Comparison of ENCODE assay signal across 24 cellular contexts in genomic region chr18:74577019-74577418, GRCh38. TPM values are rescaled to one million over a fixed set of nuclear protein-coding genes. Genes with fewer than 3 reads are reported as not detected.
"Had no signal": no experiment of that assay in that cellular context is flagged by ENCODE, and none has a peak within 500 bp of the region (broad histone marks: within the 10 kb centered on the region; RNA-seq: fewer than 3 reads in every experiment).

No MANE protein-coding gene starts in this region.

- ATAC-seq: heart left ventricle; left cardiac atrium; left ventricle myocardium superior; natural killer cell treated with Interleukin-12 subunit alpha and Interleukin-12 subunit beta and Interleukin-15 and Interleukin-18, amount 100 ng/mL, for 72 hours; psoas muscle; stimulated activated naive B cell treated with anti-CD40 and anti-IgM and Interleukin-4, amounts not matched to agents 10 μg/mL and 1 μg/mL and 100 μg/mL, for 72 hours; stimulated activated naive CD8-positive, alpha-beta T cell treated with anti-CD3 and anti-CD28 coated beads, Interleukin-15, amount 100 ng/mL, for 72 hours; upper lobe of right lung had no signal

- H3K4me1 ChIP-seq: psoas muscle, sigmoid colon, testis, tibial nerve, upper lobe of right lung, vagina had no signal

- H3K9me3 ChIP-seq: heart left ventricle, neutrophil, psoas muscle, sigmoid colon, testis, tibial nerve, upper lobe of right lung, vagina had no signal

- H3K36me3 Mint-ChIP-seq: natural killer cell treated with Interleukin-12 subunit alpha and Interleukin-12 subunit beta and Interleukin-15 and Interleukin-18, amount 100 ng/mL, for 72 hours; stimulated activated naive B cell treated with anti-CD40 and anti-IgM and Interleukin-4, amounts not matched to agents 10 μg/mL and 1 μg/mL and 100 μg/mL, for 72 hours had no signal

- H3K4me1 Mint-ChIP-seq: stimulated activated naive CD8-positive, alpha-beta T cell treated with anti-CD3 and anti-CD28 coated beads, Interleukin-15, amount 100 ng/mL, for 72 hours had no signal

- H3K4me3 Mint-ChIP-seq: natural killer cell treated with Interleukin-12 subunit alpha and Interleukin-12 subunit beta and Interleukin-15 and Interleukin-18, amount 100 ng/mL, for 72 hours; stimulated activated naive B cell treated with anti-CD40 and anti-IgM and Interleukin-4, amounts not matched to agents 10 μg/mL and 1 μg/mL and 100 μg/mL, for 72 hours; stimulated activated naive CD8-positive, alpha-beta T cell treated with anti-CD3 and anti-CD28 coated beads, Interleukin-15, amount 100 ng/mL, for 72 hours had no signal

- DNase-seq: cortex of kidney; dorsolateral prefrontal cortex; effector CD8-positive, alpha-beta T cell; heart left ventricle; hippocampal formation; left cardiac atrium; left ventricle myocardium superior; mesenchymal stem cell; midbrain; psoas muscle; sigmoid colon; stimulated activated CD4-positive, alpha-beta T cell treated with anti-CD3 and anti-CD28 coated beads, Interleukin-2, amount 100 ng/mL, for 24 hours; stimulated activated CD4-positive, alpha-beta T cell treated with anti-CD3 and anti-CD28 coated beads, Interleukin-4, amount 100 ng/mL, for 4 hours; stimulated activated naive B cell treated with anti-CD40 and anti-IgM and Interleukin-4, amounts not matched to agents 10 μg/mL and 1 μg/mL and 100 μg/mL, for 72 hours; stimulated activated naive CD8-positive, alpha-beta T cell treated with anti-CD3 and anti-CD28 coated beads, Interleukin-15, amount 100 ng/mL, for 72 hours; testis; upper lobe of right lung had no signal

- H3K9me3 Mint-ChIP-seq: natural killer cell treated with Interleukin-12 subunit alpha and Interleukin-12 subunit beta and Interleukin-15 and Interleukin-18, amount 100 ng/mL, for 72 hours; stimulated activated naive B cell treated with anti-CD40 and anti-IgM and Interleukin-4, amounts not matched to agents 10 μg/mL and 1 μg/mL and 100 μg/mL, for 72 hours; stimulated activated naive CD8-positive, alpha-beta T cell treated with anti-CD3 and anti-CD28 coated beads, Interleukin-15, amount 100 ng/mL, for 72 hours had no signal

- H3K27me3 ChIP-seq: heart left ventricle, neutrophil, sigmoid colon, testis, tibial nerve, vagina had no signal

- H3K27ac ChIP-seq: heart left ventricle, neutrophil, psoas muscle, sigmoid colon, skin epidermis, testis, tibial nerve, upper lobe of right lung, vagina had no signal

- H3K27ac Mint-ChIP-seq: natural killer cell treated with Interleukin-12 subunit alpha and Interleukin-12 subunit beta and Interleukin-15 and Interleukin-18, amount 100 ng/mL, for 72 hours; stimulated activated naive B cell treated with anti-CD40 and anti-IgM and Interleukin-4, amounts not matched to agents 10 μg/mL and 1 μg/mL and 100 μg/mL, for 72 hours had no signal

RNA-seq across cellular contexts. Expression of gene CNDP1, which starts 42.7 kb away (rescaled TPM):
- total RNA-seq: heart left ventricle, left cardiac atrium, left ventricle myocardium superior, lung, osteoblast, psoas muscle, sigmoid colon, upper lobe of right lung had no signal
